17 cellular contexts compared by ENCODE assay signal in the genomic region with DNA sequence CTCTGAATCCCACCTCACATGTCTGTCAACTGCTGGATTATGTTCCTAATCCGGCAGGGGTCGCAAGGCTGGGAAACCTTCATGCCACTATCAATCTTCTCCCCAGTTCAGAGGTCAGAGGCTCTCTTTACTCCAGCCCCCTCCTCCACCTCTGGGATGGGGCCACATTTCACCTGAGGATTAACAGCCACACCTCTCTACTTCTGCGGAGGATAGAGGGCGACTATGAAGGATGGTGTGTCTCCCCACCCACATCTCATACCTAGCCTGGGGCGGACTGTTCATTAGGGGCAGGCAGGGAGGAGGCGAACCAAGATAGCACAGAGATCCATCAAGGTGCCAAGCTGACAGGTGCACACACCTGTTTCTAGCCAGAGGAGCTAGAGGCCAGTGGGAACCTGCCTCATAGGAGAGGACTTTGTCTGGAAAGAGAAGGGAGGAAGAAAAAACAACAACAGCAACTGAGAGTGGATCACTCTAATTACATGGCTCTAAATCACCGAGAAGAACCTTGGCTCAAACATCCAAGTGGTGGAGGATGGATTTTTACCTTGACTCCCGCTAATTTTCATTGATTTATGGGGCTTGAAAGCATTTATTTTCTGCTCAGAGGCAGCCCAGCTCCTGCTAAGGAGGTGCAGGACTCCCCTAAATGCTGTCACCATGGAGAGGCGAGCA. TPM values are rescaled to one million over a fixed set of nuclear protein-coding genes. Genes with fewer than 3 reads are reported as not detected.
DNase-seq lines count a peak whose midpoint lies in the region; ATAC-seq and TF ChIP-seq lines count a peak whose summit lies in the region.
"Had no signal": no experiment of that assay in that cellular context is flagged by ENCODE, and none has a peak within 500 bp of the region (broad histone marks: within the 10 kb centered on the region; RNA-seq: fewer than 3 reads in every experiment).

No MANE protein-coding gene starts in this region.

- H3K4me2 ChIP-seq in PC-3 (ENCODE audit: low read length) = peak overlapping the region; percentile 68

- WGBS in HUES64 = 76% methylated on average over 9 of the region's 9 CpGs

- H3K27me3 Mint-ChIP-seq in CD8-positive, alpha-beta memory T cell = peaks cover 1 to 3% of the 10 kb centered on the region in 2 donors
- peaks cover 4% of the 10 kb centered on the region for H3K27me3 Mint-ChIP-seq in mesothelial cell of epicardium (ENCODE audit: low read depth)
- H3K27me3 Mint-ChIP-seq: CD4-positive, alpha-beta memory T cell had no signal

- DNase-seq in CD8-positive, alpha-beta memory T cell = no peak
- no peak for DNase-seq in PC-3
- peak; percentile 49 to 71 for DNase-seq in mesothelial cell of epicardium (ENCODE audit: low spot score in 2 of 2, unreplicated experiment in 2 of 2)
- DNase-seq in A673 (ENCODE audit: low spot score) = no peak
- DNase-seq in C1 segment of cervical spinal cord (lab: John Stamatoyannopoulos, UW) = no peak
- no peak for DNase-seq in cerebellum (ENCODE audit: low spot score)
- no peak for DNase-seq in amniotic stem cell (lab: John Stamatoyannopoulos, UW)
- DNase-seq: CD4-positive, alpha-beta memory T cell; esophagus squamous epithelium; stimulated activated CD4-positive, alpha-beta T cell treated with anti-CD3 and anti-CD28 coated beads, Interleukin-4, amount 100 ng/mL, for 1 hour; stimulated activated naive CD8-positive, alpha-beta T cell treated with anti-CD3 and anti-CD28 coated beads, Interleukin-15, Interleukin-2, amounts not matched to agents 100 U/mL and 50 U/mL, for 24 hours had no signal

- no peak for ATAC-seq in PC-3
- ATAC-seq: stimulated activated naive CD8-positive, alpha-beta T cell treated with anti-CD3 and anti-CD28 coated beads, Interleukin-15, Interleukin-2, amounts not matched to agents 100 U/mL and 50 U/mL, for 24 hours had no signal

- no peaks in the 10 kb centered on the region for H3K9me3 ChIP-seq in CD8-positive, alpha-beta memory T cell (ENCODE audit: low read length)
- H3K9me3 ChIP-seq in HUES64 (ENCODE audit: insufficient read depth, low read depth, low read length) (no peaks in the 10 kb centered on the region), PC-3 (ENCODE audit: low read length) (no peaks in the 10 kb centered on the region), A673 (ENCODE audit: low read depth, low read length, poor library complexity, severe bottlenecking) (no peaks in the 10 kb centered on the region)
- H3K9me3 ChIP-seq: esophagus squamous epithelium, prostate gland had no signal

- POLR2A ChIA-PET in CD8-positive, alpha-beta memory T cell (lab: Charles Lee) = interaction anchor here (0.8 kb wide), 1 partner anchor 10 kb away, joined by 3 read pairs; no protein-coding TSS in a partner anchor
- POLR2A ChIA-PET in PC-3 (lab: Charles Lee; ENCODE audit: unreplicated experiment) (interaction anchor here (0.6 to 1.6 kb wide), 5 partner anchors 11 to 252 kb away, joined by 3 to 8 read pairs (median 5); no protein-coding TSS in a partner anchor), A673 (lab: Charles Lee; ENCODE audit: low non-redundant PET) (no interaction called here)

- H3K4me3 Mint-ChIP-seq in CD8-positive, alpha-beta memory T cell = peak overlapping the region in 4 of 7 donors; percentile 41 to 54 (median 45)
- no peak overlapping the region for H3K4me3 Mint-ChIP-seq in mesothelial cell of epicardium
- H3K4me3 Mint-ChIP-seq: activated naive CD8-positive, alpha-beta T cell; CD4-positive, alpha-beta memory T cell; memory B cell; T-helper 2 cell treated with Interferon-gamma antibody and Interleukin-4, amounts not matched to agents 5 μg/mL and 100 μg/mL, for 36 hours had no signal

- no peaks in the 10 kb centered on the region for H4K20me1 ChIP-seq in PC-3 (ENCODE audit: low read length)

- H3K27me3 ChIP-seq in CD8-positive, alpha-beta memory T cell (ENCODE audit: insufficient read depth, low read length, poor library complexity, severe bottlenecking) = no peaks in the 10 kb centered on the region
- H3K27me3 ChIP-seq in HUES64 (ENCODE audit: insufficient read depth, low read length) (no peaks in the 10 kb centered on the region), PC-3 (ENCODE audit: low read length) (no peaks in the 10 kb centered on the region), A673 (replicated peaks; ENCODE audit: insufficient read depth, low read depth, low read length, poor library complexity) (no peaks in the 10 kb centered on the region)

- intact Hi-C loops in PC-3 (cut with micrococcal nuclease) = loop anchor here (1.0 to 5.0 kb wide), 2 partner anchors 11 to 120 kb away; no protein-coding TSS in a partner anchor
- intact Hi-C loops in A673 (cut with micrococcal nuclease; ENCODE audit: unreplicated experiment) = no loop called here

- TF ChIP-seq CTCF in PC-3 (conservative IDR thresholded peaks at IDR 0.05; ENCODE audit: low read depth, low read length) (no peak), mesothelial cell of epicardium (IDR thresholded peaks at IDR 0.05; ENCODE audit: unreplicated experiment) (no peak), A673 (conservative IDR thresholded peaks at IDR 0.05; ENCODE audit: low read depth, low read length) (no peak)

- CTCF ChIA-PET in CD8-positive, alpha-beta memory T cell (lab: Charles Lee) = interaction anchor here (0.7 kb wide), 1 partner anchor 15 kb away, joined by 4 read pairs; no protein-coding TSS in a partner anchor
- CTCF ChIA-PET in PC-3 (lab: Charles Lee) = interaction anchor here (0.6 to 2.4 kb wide), 6 partner anchors 9 to 256 kb away, joined by 3 to 19 read pairs (median 3); no protein-coding TSS in a partner anchor
- CTCF ChIA-PET in A673 (lab: Charles Lee) = no interaction called here

- peak overlapping the region in 6 of 8 donors; percentile 25 to 80 (median 74) for H3K27ac Mint-ChIP-seq in CD8-positive, alpha-beta memory T cell
- peak overlapping the region; percentile 86 for H3K27ac Mint-ChIP-seq in mesothelial cell of epicardium
- H3K27ac Mint-ChIP-seq: activated naive CD8-positive, alpha-beta T cell; memory B cell; T-helper 2 cell treated with Interferon-gamma antibody and Interleukin-4, amounts not matched to agents 5 μg/mL and 100 μg/mL, for 36 hours had no signal

- H3K4me1 ChIP-seq in CD8-positive, alpha-beta memory T cell (ENCODE audit: insufficient read depth, low read length) = peaks cover 15% of the 10 kb centered on the region
- peaks cover 19% of the 10 kb centered on the region; the same call in 1 of the 2 replicates for H3K4me1 ChIP-seq in HUES64 (ENCODE audit: insufficient read depth, low read length)
- H3K4me1 ChIP-seq in PC-3 (ENCODE audit: insufficient read depth, low read length) = peaks cover 24% of the 10 kb centered on the region
- H3K4me1 ChIP-seq in A673 (ENCODE audit: insufficient read depth, low read length, poor library complexity, severe bottlenecking) = no peaks in the 10 kb centered on the region
- H3K4me1 ChIP-seq: esophagus squamous epithelium, prostate gland had no signal

- H3K4me3 ChIP-seq in CD8-positive, alpha-beta memory T cell (ENCODE audit: low read length) = no peak overlapping the region
- no peak overlapping the region for H3K4me3 ChIP-seq in HUES64 (ENCODE audit: low read length)
- no peak overlapping the region for H3K4me3 ChIP-seq in PC-3 (ENCODE audit: low read length)
- H3K4me3 ChIP-seq in A673 (ENCODE audit: low read depth, low read length, poor library complexity, severe bottlenecking) = no peak overlapping the region
- H3K4me3 ChIP-seq: esophagus squamous epithelium, prostate gland had no signal

- H3K9me2 ChIP-seq in PC-3 (replicated peaks; ENCODE audit: low read length) = no peaks in the 10 kb centered on the region

- H3K36me3 Mint-ChIP-seq in CD8-positive, alpha-beta memory T cell = no peaks in the 10 kb centered on the region
- H3K36me3 Mint-ChIP-seq in mesothelial cell of epicardium = no peaks in the 10 kb centered on the region
- H3K36me3 Mint-ChIP-seq: activated naive CD8-positive, alpha-beta T cell; CD4-positive, alpha-beta memory T cell; memory B cell had no signal

- BruUV-seq in PC-3 (replicated peaks; lab: Mats Ljungman, UMichigan) = TSS peak; percentile 99
- no TSS peak for BruUV-seq in A673 (replicated peaks; lab: Mats Ljungman, UMichigan)

- no peak overlapping the region for H3K27ac ChIP-seq in CD8-positive, alpha-beta memory T cell (ENCODE audit: low read depth, low read length)
- H3K27ac ChIP-seq in HUES64 (ENCODE audit: low read depth, low read length) = no peak overlapping the region
- peak overlapping the region; percentile 93 for H3K27ac ChIP-seq in PC-3 (ENCODE audit: low read length)
- no peak overlapping the region for H3K27ac ChIP-seq in A673 (ENCODE audit: low read depth, low read length, poor library complexity, severe bottlenecking)
- H3K27ac ChIP-seq: esophagus squamous epithelium, prostate gland had no signal

- no peaks in the 10 kb centered on the region for H3K79me2 ChIP-seq in PC-3 (ENCODE audit: low read length)

- no peaks in the 10 kb centered on the region for H3K9me3 Mint-ChIP-seq in CD8-positive, alpha-beta memory T cell
- no peaks in the 10 kb centered on the region for H3K9me3 Mint-ChIP-seq in mesothelial cell of epicardium
- H3K9me3 Mint-ChIP-seq: CD4-positive, alpha-beta memory T cell; memory B cell; T-helper 2 cell treated with Interferon-gamma antibody and Interleukin-4, amounts not matched to agents 5 μg/mL and 100 μg/mL, for 36 hours had no signal

- peak overlapping the region; percentile 32; the same call in 1 of the 2 replicates for H3K9ac ChIP-seq in HUES64 (ENCODE audit: low read depth, low read length)
- peak overlapping the region; percentile 59 for H3K9ac ChIP-seq in PC-3 (ENCODE audit: low read length)

- peaks cover 12% of the 10 kb centered on the region for H3F3A ChIP-seq in PC-3 (ENCODE audit: low read length, unreplicated experiment)

- no peaks in the 10 kb centered on the region for H3K36me3 ChIP-seq in CD8-positive, alpha-beta memory T cell (ENCODE audit: insufficient read depth, low read length)
- H3K36me3 ChIP-seq in HUES64 (ENCODE audit: insufficient read depth, low read length) (no peaks in the 10 kb centered on the region), PC-3 (ENCODE audit: low read depth, low read length) (no peaks in the 10 kb centered on the region), A673 (ENCODE audit: insufficient read depth, low read length, poor library complexity, severe bottlenecking) (no peaks in the 10 kb centered on the region)
- H3K36me3 ChIP-seq: esophagus squamous epithelium, prostate gland had no signal

- peaks cover 16 to 18% (median 16%) of the 10 kb centered on the region in 3 donors for H3K4me1 Mint-ChIP-seq in CD8-positive, alpha-beta memory T cell
- peaks cover 44% of the 10 kb centered on the region for H3K4me1 Mint-ChIP-seq in mesothelial cell of epicardium
- H3K4me1 Mint-ChIP-seq: CD4-positive, alpha-beta memory T cell had no signal

- H2AFZ ChIP-seq in PC-3 (ENCODE audit: low read length) = peak overlapping the region; percentile 54

RNA-seq across cellular contexts. Expression of a gene that starts 41.9 kb away (rescaled TPM):
- 10 to 100 TPM; 50.5 to 56.0 TPM for total RNA-seq in CD8-positive, alpha-beta memory T cell
- 264 TPM for polyA plus RNA-seq in CD8-positive, alpha-beta memory T cell
- polyA plus RNA-seq in HUES64 (2013, experiment 1 of 2) = not detected
- 0.44 TPM for polyA plus RNA-seq in HUES64 (2013, experiment 2 of 2)
- total RNA-seq in PC-3 (2014; rRNA removed) = not detected in 2 replicates
- 3.4 to 4.3 TPM (median 3.4 TPM) in 3 replicates for total RNA-seq in mesothelial cell of epicardium
- not detected in 2 replicates for total RNA-seq in A673 (2021)
- 0.64 TPM for total RNA-seq in cerebellum
- total RNA-seq: MCF 10A had no signal

RNA-seq across cellular contexts. Expression of a gene that starts 58.9 kb away (rescaled TPM):
- total RNA-seq in CD8-positive, alpha-beta memory T cell = not detected
- polyA plus RNA-seq in CD8-positive, alpha-beta memory T cell = not detected
- 16.3 TPM for polyA plus RNA-seq in HUES64 (2013, experiment 1 of 2)
- polyA plus RNA-seq in HUES64 (2013, experiment 2 of 2) = 23.6 TPM
- not detected in 2 replicates for total RNA-seq in PC-3 (2014; rRNA removed)
- total RNA-seq in mesothelial cell of epicardium = 0.24 to 0.43 TPM (median 0.25 TPM) in 3 replicates
- total RNA-seq in A673 (2021) = not detected in 2 replicates
- total RNA-seq in cerebellum = not detected
- total RNA-seq: CD4-positive, alpha-beta memory T cell; MCF 10A; prostate gland had no signal
- polyA plus RNA-seq: CD4-positive, alpha-beta memory T cell had no signal

Comparison
In these comparisons a context has a peak if more than half of its experiments do, and no peak if none do; other contexts are left out.
1. DNase-seq: peak in mesothelial cell of epicardium (2 of 2); none in CD8-positive, alpha-beta memory T cell (0 of 5), PC-3 (single experiment), A673 (single experiment), C1 segment of cervical spinal cord (0 of 14), cerebellum (single experiment) and amniotic stem cell (single experiment).